ENCODE assay signal across 1 cellular context in the genomic region with DNA sequence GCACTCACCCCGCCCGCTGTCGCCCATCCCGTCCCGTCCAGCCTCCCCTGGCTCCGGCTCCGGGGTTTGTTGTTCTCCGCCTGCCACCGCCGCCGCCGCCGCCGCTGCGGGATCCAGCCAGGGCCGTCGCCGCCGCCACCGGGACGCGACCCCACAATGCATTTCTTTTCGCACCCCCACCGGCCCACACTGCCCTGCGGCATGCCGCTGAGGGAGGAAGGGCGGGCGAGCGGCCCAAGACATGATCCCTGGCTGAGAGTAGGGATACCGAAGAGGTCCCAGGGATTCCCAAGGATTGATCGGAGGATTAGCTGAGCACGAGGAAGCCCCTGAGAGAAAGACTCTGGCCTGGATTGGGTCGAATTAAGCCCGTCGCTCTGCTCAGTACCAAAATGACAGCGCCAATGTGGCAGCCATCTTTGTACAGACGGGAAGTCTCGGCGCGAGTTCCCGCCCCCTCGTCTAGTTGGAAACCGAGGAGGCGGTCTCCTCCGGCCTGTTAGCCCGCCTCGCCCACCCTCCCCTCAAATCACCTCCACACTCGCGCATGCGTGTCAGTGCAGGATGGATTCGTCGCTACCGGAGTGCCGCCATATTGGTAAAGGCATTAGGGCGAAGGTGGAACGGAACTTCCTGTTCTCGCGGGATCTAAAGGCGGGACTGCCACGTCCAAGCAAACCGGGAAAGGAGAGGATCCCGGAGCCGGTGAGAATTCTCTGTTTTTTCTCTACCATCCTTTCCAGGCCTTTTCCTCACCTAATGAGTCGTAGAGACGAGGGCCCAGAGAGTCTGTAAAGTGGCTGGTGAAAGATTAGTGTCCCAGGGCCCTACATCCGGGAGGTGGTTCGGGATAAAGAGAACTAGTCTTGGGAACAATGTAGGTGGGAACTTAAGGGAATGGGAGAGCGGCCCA.
TF ChIP-seq lines count a peak whose summit lies in the region.

RXRB (minus strand) TSS at position 432 of the 913 bp plus-strand sequence; CDS start at position 243, 189 bp downstream.
A gene with protein sequence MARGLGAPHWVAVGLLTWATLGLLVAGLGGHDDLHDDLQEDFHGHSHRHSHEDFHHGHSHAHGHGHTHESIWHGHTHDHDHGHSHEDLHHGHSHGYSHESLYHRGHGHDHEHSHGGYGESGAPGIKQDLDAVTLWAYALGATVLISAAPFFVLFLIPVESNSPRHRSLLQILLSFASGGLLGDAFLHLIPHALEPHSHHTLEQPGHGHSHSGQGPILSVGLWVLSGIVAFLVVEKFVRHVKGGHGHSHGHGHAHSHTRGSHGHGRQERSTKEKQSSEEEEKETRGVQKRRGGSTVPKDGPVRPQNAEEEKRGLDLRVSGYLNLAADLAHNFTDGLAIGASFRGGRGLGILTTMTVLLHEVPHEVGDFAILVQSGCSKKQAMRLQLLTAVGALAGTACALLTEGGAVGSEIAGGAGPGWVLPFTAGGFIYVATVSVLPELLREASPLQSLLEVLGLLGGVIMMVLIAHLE (plus strand): TSS at position 634 of the 913 bp plus-strand sequence. CDS start 379 bp downstream, outside the sequence.

TF ChIP-seq in HepG2, 621 proteins besides CTCF, POLR2A, EP300 and RAD21 (continued from another document and continues in another):
- TF ChIP-seq ZSCAN9 (CRISPR knock-in tag; IDR thresholded peaks at IDR 0.05; ENCODE audit: borderline replicate concordance) (peak; percentile 78), ISL2 (CRISPR knock-in tag; IDR thresholded peaks at IDR 0.05) (peak; percentile 87), NR1H2 (CRISPR knock-in tag; IDR thresholded peaks at IDR 0.05; ENCODE audit: borderline replicate concordance, low read depth) (0 out of 2 replicates have a peak, but pooled peaks have one; percentile 51), ERF (CRISPR knock-in tag; IDR thresholded peaks at IDR 0.05) (peak; percentile 87), HNRNPK (IDR thresholded peaks at IDR 0.05; ENCODE audit: low read depth, low read length, poor library complexity, severe bottlenecking) (peak; percentile 91), ZNF382 (CRISPR knock-in tag; IDR thresholded peaks at IDR 0.05; ENCODE audit: borderline replicate concordance) (no peak), ZNF749 (CRISPR knock-in tag; IDR thresholded peaks at IDR 0.05; ENCODE audit: borderline replicate concordance) (peak; percentile 56; the same call in 1 of the 2 replicates), RBM39 (IDR thresholded peaks at IDR 0.05; ENCODE audit: low read depth, low read length, poor library complexity, severe bottlenecking) (peak; percentile 99), ZNF607 (CRISPR knock-in tag; IDR thresholded peaks at IDR 0.05; ENCODE audit: borderline replicate concordance) (no peak), ZNF331 (CRISPR knock-in tag; IDR thresholded peaks at IDR 0.05) (peak; percentile 50), ZNF615 (CRISPR knock-in tag; IDR thresholded peaks at IDR 0.05; ENCODE audit: borderline replicate concordance) (no peak), ZBTB46 (CRISPR knock-in tag; IDR thresholded peaks at IDR 0.05; ENCODE audit: borderline replicate concordance) (no peak), MLX (CRISPR knock-in tag; IDR thresholded peaks at IDR 0.05) (peak; percentile 33; the same call in 1 of the 2 replicates), SIN3A (IDR thresholded peaks at IDR 0.05; ENCODE audit: borderline replicate concordance, low read depth, low read length) (peak; percentile 8; the same call in 1 of the 2 replicates), NFIC (IDR thresholded peaks at IDR 0.05; ENCODE audit: low read length) (no peak), PAF1 (CRISPR knock-in tag; IDR thresholded peaks at IDR 0.05) (no peak), HINFP (CRISPR knock-in tag; IDR thresholded peaks at IDR 0.05; ENCODE audit: low read depth) (peak; percentile 46; the same call in 1 of the 2 replicates), AHR (CRISPR knock-in tag; IDR thresholded peaks at IDR 0.05) (no peak; the same call in 1 of the 2 replicates), PHF21A (CRISPR knock-in tag; IDR thresholded peaks at IDR 0.05) (no peak; the same call in 1 of the 2 replicates), RFX5 (IDR thresholded peaks at IDR 0.05; ENCODE audit: low read depth, low read length) (peak; percentile 8; the same call in 1 of the 2 replicates), HDAC1 (CRISPR knock-in tag; IDR thresholded peaks at IDR 0.05) (peak; percentile 92), ZNF619 (CRISPR knock-in tag; IDR thresholded peaks at IDR 0.05) (peak; percentile 78; the same call in 1 of the 2 replicates), MZF1 (CRISPR knock-in tag; IDR thresholded peaks at IDR 0.05; ENCODE audit: borderline replicate concordance) (no peak), NFATC3 (CRISPR knock-in tag; IDR thresholded peaks at IDR 0.05) (peak; percentile 93), ZNF253 (CRISPR knock-in tag; IDR thresholded peaks at IDR 0.05; ENCODE audit: borderline replicate concordance) (no peak), HDAC2 (CRISPR knock-in tag; IDR thresholded peaks at IDR 0.05) (0 out of 2 replicates have a peak, but pooled peaks have one; percentile 33), ZNF260 (CRISPR knock-in tag; IDR thresholded peaks at IDR 0.05; ENCODE audit: borderline replicate concordance, low read depth) (no peak), ZNF576 (CRISPR knock-in tag; IDR thresholded peaks at IDR 0.05) (peak; percentile 64), ZNF792 (CRISPR knock-in tag; IDR thresholded peaks at IDR 0.05) (no peak; the same call in 1 of the 2 replicates), NAIF1 (CRISPR knock-in tag; IDR thresholded peaks at IDR 0.05; ENCODE audit: borderline replicate concordance) (peak; percentile 33; the same call in 1 of the 2 replicates), CCDC6 (CRISPR knock-in tag; IDR thresholded peaks at IDR 0.05) (peak; percentile 96), ZNF777 (CRISPR knock-in tag; IDR thresholded peaks at IDR 0.05) (peak; percentile 82; the same call in 1 of the 2 replicates), ZNF20 (CRISPR knock-in tag; IDR thresholded peaks at IDR 0.05) (no peak), FIP1L1 (IDR thresholded peaks at IDR 0.05; ENCODE audit: borderline replicate concordance, insufficient read depth, low read depth, low read length) (no peak), TAF15 (IDR thresholded peaks at IDR 0.05; ENCODE audit: low read depth, low read length, poor library complexity, severe bottlenecking) (peak; percentile 24)
- TF ChIP-seq, protein P1, sequence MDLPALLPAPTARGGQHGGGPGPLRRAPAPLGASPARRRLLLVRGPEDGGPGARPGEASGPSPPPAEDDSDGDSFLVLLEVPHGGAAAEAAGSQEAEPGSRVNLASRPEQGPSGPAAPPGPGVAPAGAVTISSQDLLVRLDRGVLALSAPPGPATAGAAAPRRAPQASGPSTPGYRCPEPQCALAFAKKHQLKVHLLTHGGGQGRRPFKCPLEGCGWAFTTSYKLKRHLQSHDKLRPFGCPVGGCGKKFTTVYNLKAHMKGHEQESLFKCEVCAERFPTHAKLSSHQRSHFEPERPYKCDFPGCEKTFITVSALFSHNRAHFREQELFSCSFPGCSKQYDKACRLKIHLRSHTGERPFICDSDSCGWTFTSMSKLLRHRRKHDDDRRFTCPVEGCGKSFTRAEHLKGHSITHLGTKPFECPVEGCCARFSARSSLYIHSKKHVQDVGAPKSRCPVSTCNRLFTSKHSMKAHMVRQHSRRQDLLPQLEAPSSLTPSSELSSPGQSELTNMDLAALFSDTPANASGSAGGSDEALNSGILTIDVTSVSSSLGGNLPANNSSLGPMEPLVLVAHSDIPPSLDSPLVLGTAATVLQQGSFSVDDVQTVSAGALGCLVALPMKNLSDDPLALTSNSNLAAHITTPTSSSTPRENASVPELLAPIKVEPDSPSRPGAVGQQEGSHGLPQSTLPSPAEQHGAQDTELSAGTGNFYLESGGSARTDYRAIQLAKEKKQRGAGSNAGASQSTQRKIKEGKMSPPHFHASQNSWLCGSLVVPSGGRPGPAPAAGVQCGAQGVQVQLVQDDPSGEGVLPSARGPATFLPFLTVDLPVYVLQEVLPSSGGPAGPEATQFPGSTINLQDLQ (CRISPR knock-in tag; IDR thresholded peaks at IDR 0.05), result no peak; the same call in 1 of the 2 replicates
- TF ChIP-seq, protein P2, sequence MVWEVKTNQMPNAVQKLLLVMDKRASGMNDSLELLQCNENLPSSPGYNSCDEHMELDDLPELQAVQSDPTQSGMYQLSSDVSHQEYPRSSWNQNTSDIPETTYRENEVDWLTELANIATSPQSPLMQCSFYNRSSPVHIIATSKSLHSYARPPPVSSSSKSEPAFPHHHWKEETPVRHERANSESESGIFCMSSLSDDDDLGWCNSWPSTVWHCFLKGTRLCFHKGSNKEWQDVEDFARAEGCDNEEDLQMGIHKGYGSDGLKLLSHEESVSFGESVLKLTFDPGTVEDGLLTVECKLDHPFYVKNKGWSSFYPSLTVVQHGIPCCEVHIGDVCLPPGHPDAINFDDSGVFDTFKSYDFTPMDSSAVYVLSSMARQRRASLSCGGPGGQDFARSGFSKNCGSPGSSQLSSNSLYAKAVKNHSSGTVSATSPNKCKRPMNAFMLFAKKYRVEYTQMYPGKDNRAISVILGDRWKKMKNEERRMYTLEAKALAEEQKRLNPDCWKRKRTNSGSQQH (CRISPR knock-in tag; IDR thresholded peaks at IDR 0.05; ENCODE audit: low read depth), result peak; percentile 36
- TF ChIP-seq, protein P3, sequence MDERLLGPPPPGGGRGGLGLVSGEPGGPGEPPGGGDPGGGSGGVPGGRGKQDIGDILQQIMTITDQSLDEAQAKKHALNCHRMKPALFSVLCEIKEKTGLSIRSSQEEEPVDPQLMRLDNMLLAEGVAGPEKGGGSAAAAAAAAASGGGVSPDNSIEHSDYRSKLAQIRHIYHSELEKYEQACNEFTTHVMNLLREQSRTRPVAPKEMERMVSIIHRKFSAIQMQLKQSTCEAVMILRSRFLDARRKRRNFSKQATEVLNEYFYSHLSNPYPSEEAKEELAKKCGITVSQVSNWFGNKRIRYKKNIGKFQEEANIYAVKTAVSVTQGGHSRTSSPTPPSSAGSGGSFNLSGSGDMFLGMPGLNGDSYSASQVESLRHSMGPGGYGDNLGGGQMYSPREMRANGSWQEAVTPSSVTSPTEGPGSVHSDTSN (CRISPR knock-in tag; IDR thresholded peaks at IDR 0.05), result no peak
- TF ChIP-seq, protein P4, sequence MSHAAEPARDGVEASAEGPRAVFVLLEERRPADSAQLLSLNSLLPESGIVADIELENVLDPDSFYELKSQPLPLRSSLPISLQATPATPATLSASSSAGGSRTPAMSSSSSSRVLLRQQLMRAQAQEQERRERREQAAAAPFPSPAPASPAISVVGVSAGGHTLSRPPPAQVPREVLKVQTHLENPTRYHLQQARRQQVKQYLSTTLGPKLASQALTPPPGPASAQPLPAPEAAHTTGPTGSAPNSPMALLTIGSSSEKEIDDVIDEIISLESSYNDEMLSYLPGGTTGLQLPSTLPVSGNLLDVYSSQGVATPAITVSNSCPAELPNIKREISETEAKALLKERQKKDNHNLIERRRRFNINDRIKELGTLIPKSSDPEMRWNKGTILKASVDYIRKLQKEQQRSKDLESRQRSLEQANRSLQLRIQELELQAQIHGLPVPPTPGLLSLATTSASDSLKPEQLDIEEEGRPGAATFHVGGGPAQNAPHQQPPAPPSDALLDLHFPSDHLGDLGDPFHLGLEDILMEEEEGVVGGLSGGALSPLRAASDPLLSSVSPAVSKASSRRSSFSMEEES (CRISPR knock-in tag; IDR thresholded peaks at IDR 0.05), result 0 out of 2 replicates have a peak, but pooled peaks have one; percentile 5
- TF ChIP-seq, protein P5, sequence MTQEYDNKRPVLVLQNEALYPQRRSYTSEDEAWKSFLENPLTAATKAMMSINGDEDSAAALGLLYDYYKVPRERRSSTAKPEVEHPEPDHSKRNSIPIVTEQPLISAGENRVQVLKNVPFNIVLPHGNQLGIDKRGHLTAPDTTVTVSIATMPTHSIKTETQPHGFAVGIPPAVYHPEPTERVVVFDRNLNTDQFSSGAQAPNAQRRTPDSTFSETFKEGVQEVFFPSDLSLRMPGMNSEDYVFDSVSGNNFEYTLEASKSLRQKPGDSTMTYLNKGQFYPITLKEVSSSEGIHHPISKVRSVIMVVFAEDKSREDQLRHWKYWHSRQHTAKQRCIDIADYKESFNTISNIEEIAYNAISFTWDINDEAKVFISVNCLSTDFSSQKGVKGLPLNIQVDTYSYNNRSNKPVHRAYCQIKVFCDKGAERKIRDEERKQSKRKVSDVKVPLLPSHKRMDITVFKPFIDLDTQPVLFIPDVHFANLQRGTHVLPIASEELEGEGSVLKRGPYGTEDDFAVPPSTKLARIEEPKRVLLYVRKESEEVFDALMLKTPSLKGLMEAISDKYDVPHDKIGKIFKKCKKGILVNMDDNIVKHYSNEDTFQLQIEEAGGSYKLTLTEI (CRISPR knock-in tag; conservative IDR thresholded peaks at IDR 0.05), result no peak
- TF ChIP-seq, protein P6, sequence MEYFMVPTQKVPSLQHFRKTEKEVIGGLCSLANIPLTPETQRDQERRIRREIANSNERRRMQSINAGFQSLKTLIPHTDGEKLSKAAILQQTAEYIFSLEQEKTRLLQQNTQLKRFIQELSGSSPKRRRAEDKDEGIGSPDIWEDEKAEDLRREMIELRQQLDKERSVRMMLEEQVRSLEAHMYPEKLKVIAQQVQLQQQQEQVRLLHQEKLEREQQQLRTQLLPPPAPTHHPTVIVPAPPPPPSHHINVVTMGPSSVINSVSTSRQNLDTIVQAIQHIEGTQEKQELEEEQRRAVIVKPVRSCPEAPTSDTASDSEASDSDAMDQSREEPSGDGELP (IDR thresholded peaks at IDR 0.05; ENCODE audit: borderline replicate concordance, low read depth), result 0 out of 2 replicates have a peak, but pooled peaks have one; percentile 8
